Comparison of ENCODE assay signal across 8 cellular contexts in genomic region chr7:83655951-83656556, GRCh38. TPM values are rescaled to one million over a fixed set of nuclear protein-coding genes. Genes with fewer than 3 reads are reported as not detected.
DNase-seq lines count a peak whose midpoint lies in the region; ATAC-seq, FAIRE-seq and TF ChIP-seq lines count a peak whose summit lies in the region.

No MANE protein-coding gene starts in this region.

- no peaks in the 10 kb centered on the region for H3K9me3 ChIP-seq in sigmoid colon

- no peaks in the 10 kb centered on the region for H3K4me1 ChIP-seq in sigmoid colon

- H3K36me3 ChIP-seq in sigmoid colon = no peaks in the 10 kb centered on the region

- ATAC-seq in GM19455 (IDR thresholded peaks at IDR 0.05; ENCODE audit: unreplicated experiment) (peak; percentile 91), HG03280 (IDR thresholded peaks at IDR 0.05; ENCODE audit: unreplicated experiment) (no peak)

- peak; percentile 88 for FAIRE-seq in RCC 7860 (lab: Jason Lieb, UNC)

- TF ChIP-seq POLR2A in sigmoid colon (IDR thresholded peaks at IDR 0.05) = no peak

- no peaks in the 10 kb centered on the region for H3K27me3 ChIP-seq in sigmoid colon

- 7 to 16% methylated on average over 2 of the region's 2 CpGs for WGBS in sigmoid colon, 2 donors

- no peak overlapping the region for H3K4me3 ChIP-seq in sigmoid colon

- intact Hi-C loops in sigmoid colon (cut with DNase I) = no loop called here

- no peak for TF ChIP-seq EP300 in sigmoid colon (IDR thresholded peaks at IDR 0.05)

- peak; percentile 28 to 85 (median 72) for TF ChIP-seq CTCF in sigmoid colon (IDR thresholded peaks at IDR 0.05)

- peak; percentile 29 for DNase-seq in DMS114 treated with DMSO at 0.1 percent for 48 hours (lab: John Stamatoyannopoulos, UW; ENCODE audit: unreplicated experiment)
- peak; percentile 19 for DNase-seq in HPDE6-E6E7 (ENCODE audit: extremely low spot score)
- peak; percentile 46 for DNase-seq in RCC 7860 (ENCODE audit: low spot score)
- DNase-seq in fibroblast of gingiva (ENCODE audit: low read depth) = peak; percentile 30
- no peak for DNase-seq in sigmoid colon
- no peak for DNase-seq in GOT3 (lab: John Stamatoyannopoulos, UW)

- no peak overlapping the region for H3K27ac ChIP-seq in sigmoid colon

RNA-seq across cellular contexts. Expression of gene SEMA3E, which starts 7.1 kb away (rescaled TPM):
- 10 to 100 TPM in 3 of 4 donors, 1 to 10 TPM in 1; 7.8 to 16.3 (median 11.8) TPM for total RNA-seq in sigmoid colon
- polyA plus RNA-seq in sigmoid colon = under 1 TPM; under 0.01 to 0.51 (median under 0.01) TPM

Comparison
In these comparisons a context has a peak if more than half of its experiments do, and no peak if none do; other contexts are left out.
1. DNase-seq: peak in DMS114 treated with DMSO at 0.1 percent for 48 hours (single experiment), HPDE6-E6E7 (single experiment), RCC 7860 (single experiment) and fibroblast of gingiva (single experiment); none in sigmoid colon (single experiment) and GOT3 (single experiment).